ENCODE assay signal across 1 cellular context in the genomic region with DNA sequence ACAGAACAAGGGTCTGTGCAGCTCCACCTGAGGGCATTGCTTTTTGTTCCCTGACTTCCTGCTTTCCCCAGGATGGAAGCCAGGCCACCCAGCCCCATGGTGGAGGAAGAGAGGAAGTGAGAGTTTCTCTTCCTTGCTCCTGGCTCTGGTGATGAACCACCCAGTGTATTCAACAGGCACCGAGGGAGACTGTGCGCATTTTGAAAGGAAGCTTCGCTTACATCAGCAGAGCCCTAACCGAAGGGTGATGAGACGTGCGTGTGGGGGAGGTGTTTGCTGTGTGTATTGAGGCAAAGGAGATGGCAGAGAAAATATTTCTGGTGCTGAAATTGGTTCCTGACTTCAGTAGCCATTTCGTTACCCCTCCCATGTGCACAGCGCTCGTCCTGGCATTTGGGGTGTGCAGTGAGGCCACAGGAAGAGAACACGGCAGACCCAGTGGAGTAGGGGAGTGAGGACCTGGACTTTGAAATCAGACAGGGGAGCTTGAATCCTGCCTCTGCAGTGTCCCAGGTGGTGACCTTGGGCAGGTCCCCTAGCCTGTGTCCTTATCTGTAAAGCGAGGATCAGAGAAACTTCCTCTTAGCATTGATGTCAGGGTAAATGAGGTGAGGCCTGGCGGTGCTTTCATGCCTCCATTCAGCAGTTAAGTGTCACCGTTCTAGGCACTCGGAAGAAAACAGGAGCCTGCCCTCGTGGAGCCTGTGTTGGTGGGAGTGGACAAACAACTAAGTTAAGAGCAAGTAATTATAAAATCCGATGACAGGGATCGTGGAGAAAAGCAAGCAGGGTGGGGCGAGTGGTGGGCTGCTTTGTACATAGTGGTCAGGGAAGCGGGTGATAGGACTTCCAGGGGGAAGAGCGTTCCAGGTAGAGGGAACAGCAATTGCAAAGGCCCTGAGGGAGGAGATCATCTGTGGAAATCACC.
TF ChIP-seq lines count a peak whose summit lies in the region.

No MANE protein-coding gene starts in this region.

TF ChIP-seq in K562, 482 proteins besides CTCF, POLR2A, EP300 and RAD21 (continued from another document):
- TF ChIP-seq, protein P1, sequence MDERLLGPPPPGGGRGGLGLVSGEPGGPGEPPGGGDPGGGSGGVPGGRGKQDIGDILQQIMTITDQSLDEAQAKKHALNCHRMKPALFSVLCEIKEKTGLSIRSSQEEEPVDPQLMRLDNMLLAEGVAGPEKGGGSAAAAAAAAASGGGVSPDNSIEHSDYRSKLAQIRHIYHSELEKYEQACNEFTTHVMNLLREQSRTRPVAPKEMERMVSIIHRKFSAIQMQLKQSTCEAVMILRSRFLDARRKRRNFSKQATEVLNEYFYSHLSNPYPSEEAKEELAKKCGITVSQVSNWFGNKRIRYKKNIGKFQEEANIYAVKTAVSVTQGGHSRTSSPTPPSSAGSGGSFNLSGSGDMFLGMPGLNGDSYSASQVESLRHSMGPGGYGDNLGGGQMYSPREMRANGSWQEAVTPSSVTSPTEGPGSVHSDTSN (CRISPR knock-in tag; IDR thresholded peaks at IDR 0.05; ENCODE audit: low read depth), result no peak
- TF ChIP-seq, protein P1 (tag; conservative IDR thresholded peaks at IDR 0.05; ENCODE audit: low read depth), result no peak
- no peak for TF ChIP-seq ZNF696 (CRISPR knock-in tag; conservative IDR thresholded peaks at IDR 0.05)
- TF ChIP-seq KLF10 (CRISPR knock-in tag; IDR thresholded peaks at IDR 0.05), result no peak
- TF ChIP-seq NELFE (IDR thresholded peaks at IDR 0.05; ENCODE audit: insufficient read depth, insufficient read length), result no peak
- TF ChIP-seq STAT5A (IDR thresholded peaks at IDR 0.05; ENCODE audit: borderline replicate concordance, low read length), result no peak
- peak; percentile 76; the same call in 1 of the 2 replicates for TF ChIP-seq TARDBP (IDR thresholded peaks at IDR 0.05)
- TF ChIP-seq MCM3 (IDR thresholded peaks at IDR 0.05), result no peak
- TF ChIP-seq HEY1 (CRISPR knock-in tag; IDR thresholded peaks at IDR 0.05; ENCODE audit: borderline replicate concordance), result no peak
- TF ChIP-seq SMAD2 (IDR thresholded peaks at IDR 0.05; ENCODE audit: low read depth, low read length), result no peak
- TF ChIP-seq NFE2 (IDR thresholded peaks at IDR 0.05; ENCODE audit: low read depth), result no peak
- TF ChIP-seq, protein P2, sequence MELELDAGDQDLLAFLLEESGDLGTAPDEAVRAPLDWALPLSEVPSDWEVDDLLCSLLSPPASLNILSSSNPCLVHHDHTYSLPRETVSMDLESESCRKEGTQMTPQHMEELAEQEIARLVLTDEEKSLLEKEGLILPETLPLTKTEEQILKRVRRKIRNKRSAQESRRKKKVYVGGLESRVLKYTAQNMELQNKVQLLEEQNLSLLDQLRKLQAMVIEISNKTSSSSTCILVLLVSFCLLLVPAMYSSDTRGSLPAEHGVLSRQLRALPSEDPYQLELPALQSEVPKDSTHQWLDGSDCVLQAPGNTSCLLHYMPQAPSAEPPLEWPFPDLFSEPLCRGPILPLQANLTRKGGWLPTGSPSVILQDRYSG (tag; conservative IDR thresholded peaks at IDR 0.05; ENCODE audit: low read depth), result peak; percentile 73; the same call in 1 of the 2 replicates
- TF ChIP-seq RCOR1 (IDR thresholded peaks at IDR 0.05; ENCODE audit: borderline replicate concordance in 1 of 2, low read depth in 2 of 2, low read length in 2 of 2), result peak; percentile 69 to 88
- TF ChIP-seq COPS2 (conservative IDR thresholded peaks at IDR 0.05), result no peak
- no peak for TF ChIP-seq ZNF184 (CRISPR knock-in tag; IDR thresholded peaks at IDR 0.05)
- TF ChIP-seq, protein P3, sequence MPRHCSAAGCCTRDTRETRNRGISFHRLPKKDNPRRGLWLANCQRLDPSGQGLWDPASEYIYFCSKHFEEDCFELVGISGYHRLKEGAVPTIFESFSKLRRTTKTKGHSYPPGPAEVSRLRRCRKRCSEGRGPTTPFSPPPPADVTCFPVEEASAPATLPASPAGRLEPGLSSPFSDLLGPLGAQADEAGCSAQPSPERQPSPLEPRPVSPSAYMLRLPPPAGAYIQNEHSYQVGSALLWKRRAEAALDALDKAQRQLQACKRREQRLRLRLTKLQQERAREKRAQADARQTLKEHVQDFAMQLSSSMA (CRISPR knock-in tag; IDR thresholded peaks at IDR 0.05), result no peak
- TF ChIP-seq MAZ (CRISPR knock-in tag; conservative IDR thresholded peaks at IDR 0.05 in 1 of 2, IDR thresholded peaks at IDR 0.05 in 1 of 2), result peak; percentile 39 to 69; a peak in 3 of 4 replicates
